2 cellular contexts compared by ENCODE assay signal in the genomic region with DNA sequence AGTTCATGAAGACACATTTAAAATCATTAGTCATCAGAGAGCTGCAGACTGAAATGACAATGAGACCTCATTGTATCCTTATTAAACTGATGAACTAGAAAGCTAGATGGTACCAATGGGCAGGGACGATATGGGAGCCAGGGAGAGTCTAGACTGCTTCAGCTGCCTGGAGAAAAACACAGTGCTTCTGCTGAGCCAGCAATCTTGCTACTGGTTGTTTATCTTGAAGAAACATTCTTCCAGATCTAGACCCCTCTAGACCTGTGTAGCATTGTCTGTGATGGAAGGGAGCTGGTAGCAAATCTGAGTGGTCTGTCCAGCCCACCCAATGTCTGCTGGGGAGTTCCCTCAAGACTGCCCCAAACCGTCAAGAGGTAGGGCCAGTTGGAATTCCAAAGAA.
TF ChIP-seq lines count a peak whose summit lies in the region.

No MANE protein-coding gene starts in this region.

TF ChIP-seq in K562, 482 proteins besides CTCF, POLR2A, EP300 and RAD21 (continues in another document):
- TF ChIP-seq RBM34 (IDR thresholded peaks at IDR 0.05; ENCODE audit: borderline replicate concordance, insufficient read depth, low read length) (no peak), MCM2 (IDR thresholded peaks at IDR 0.05; ENCODE audit: low read depth) (no peak), NFE2L1 (tag; IDR thresholded peaks at IDR 0.05; ENCODE audit: borderline replicate concordance, low read depth) (no peak), ZNF165 (CRISPR knock-in tag; IDR thresholded peaks at IDR 0.05; ENCODE audit: borderline replicate concordance) (no peak), MAFF (IDR thresholded peaks at IDR 0.05; ENCODE audit: low read length) (peak; percentile 85), NFE2 (IDR thresholded peaks at IDR 0.05; ENCODE audit: low read depth) (no peak), SP2 (IDR thresholded peaks at IDR 0.05; ENCODE audit: extremely low read depth, low read depth, low read length, poor library complexity, severe bottlenecking) (no peak), ZNF253 (CRISPR knock-in tag; conservative IDR thresholded peaks at IDR 0.05) (no peak), NBN (IDR thresholded peaks at IDR 0.05; ENCODE audit: low read depth) (no peak), PHTF2 (CRISPR knock-in tag; IDR thresholded peaks at IDR 0.05) (no peak), ETS2 (tag; IDR thresholded peaks at IDR 0.05; ENCODE audit: borderline replicate concordance, poor library complexity, severe bottlenecking) (no peak), USF1 (CRISPR knock-in tag; IDR thresholded peaks at IDR 0.05) (no peak), PML (IDR thresholded peaks at IDR 0.05; ENCODE audit: low read length) (no peak), MECOM (CRISPR knock-in tag; IDR thresholded peaks at IDR 0.05) (no peak), ZNF407 (IDR thresholded peaks at IDR 0.05; ENCODE audit: low read depth) (no peak), ZNF316 (IDR thresholded peaks at IDR 0.05) (peak; percentile 93), C11orf30 (IDR thresholded peaks at IDR 0.05; ENCODE audit: low read depth) (peak; percentile 92), XRCC4 (IDR thresholded peaks at IDR 0.05; ENCODE audit: extremely low read depth, insufficient read depth, insufficient read length) (no peak), CAMTA2 (CRISPR knock-in tag; conservative IDR thresholded peaks at IDR 0.05) (no peak), MAFG (tag; conservative IDR thresholded peaks at IDR 0.05) (peak; percentile 84), CBX5 (IDR thresholded peaks at IDR 0.05; ENCODE audit: borderline replicate concordance, low read depth) (no peak), ZNF583 (CRISPR knock-in tag; IDR thresholded peaks at IDR 0.05) (no peak)
- TF ChIP-seq, protein P1, sequence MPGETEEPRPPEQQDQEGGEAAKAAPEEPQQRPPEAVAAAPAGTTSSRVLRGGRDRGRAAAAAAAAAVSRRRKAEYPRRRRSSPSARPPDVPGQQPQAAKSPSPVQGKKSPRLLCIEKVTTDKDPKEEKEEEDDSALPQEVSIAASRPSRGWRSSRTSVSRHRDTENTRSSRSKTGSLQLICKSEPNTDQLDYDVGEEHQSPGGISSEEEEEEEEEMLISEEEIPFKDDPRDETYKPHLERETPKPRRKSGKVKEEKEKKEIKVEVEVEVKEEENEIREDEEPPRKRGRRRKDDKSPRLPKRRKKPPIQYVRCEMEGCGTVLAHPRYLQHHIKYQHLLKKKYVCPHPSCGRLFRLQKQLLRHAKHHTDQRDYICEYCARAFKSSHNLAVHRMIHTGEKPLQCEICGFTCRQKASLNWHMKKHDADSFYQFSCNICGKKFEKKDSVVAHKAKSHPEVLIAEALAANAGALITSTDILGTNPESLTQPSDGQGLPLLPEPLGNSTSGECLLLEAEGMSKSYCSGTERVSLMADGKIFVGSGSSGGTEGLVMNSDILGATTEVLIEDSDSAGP (CRISPR knock-in tag; IDR thresholded peaks at IDR 0.05), result no peak

TF ChIP-seq in neural cell, 6 proteins besides CTCF, POLR2A, EP300 and RAD21:
- TF ChIP-seq REST (IDR thresholded peaks at IDR 0.05; ENCODE audit: borderline replicate concordance) (no peak), EZH2 (IDR thresholded peaks at IDR 0.05; ENCODE audit: borderline replicate concordance, insufficient read depth, low read length, poor library complexity, severe bottlenecking) (no peak), SMC3 (conservative IDR thresholded peaks at IDR 0.05; ENCODE audit: poor library complexity) (no peak), MXI1 (conservative IDR thresholded peaks at IDR 0.05; ENCODE audit: poor library complexity, severe bottlenecking) (no peak), POLR2AphosphoS5 (IDR thresholded peaks at IDR 0.05) (no peak), TAF1 (IDR thresholded peaks at IDR 0.05; ENCODE audit: low read depth) (no peak)
TF ChIP-seq in neural cell: peak in this region for 0.
